Comparison of ENCODE assay signal across 23 cellular contexts in the genomic region with DNA sequence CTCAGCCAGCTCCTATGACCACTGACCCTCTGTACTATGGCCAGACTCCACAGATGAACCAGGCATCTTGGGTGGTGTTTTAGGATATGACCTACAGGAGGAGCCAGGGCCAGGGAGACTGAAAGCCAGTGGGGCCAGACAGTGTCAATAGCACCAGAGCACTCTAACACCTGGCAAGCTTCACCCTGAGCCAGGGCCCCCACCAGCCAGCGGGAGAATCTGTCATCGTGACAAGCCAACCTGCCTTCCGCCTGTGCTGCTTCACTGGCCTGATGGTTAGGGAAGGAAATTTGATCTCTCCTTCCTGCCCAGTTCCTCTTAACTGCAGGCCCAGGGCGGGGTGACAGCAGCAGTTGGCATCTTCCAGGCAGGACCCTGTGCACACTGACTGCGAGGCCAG.
A peak's percentile ranks its signal among the peaks of the same experiment; 100 is the strongest.
DNase-seq lines count a peak whose midpoint lies in the region; ATAC-seq and TF ChIP-seq lines count a peak whose summit lies in the region.
"Had no signal": no experiment of that assay in that cellular context is flagged by ENCODE, and none has a peak within 500 bp of the region (broad histone marks: within the 10 kb centered on the region; RNA-seq: fewer than 3 reads in every experiment).

No MANE protein-coding gene starts in this region.

- CTCF ChIA-PET in WTC11 (lab: Charles Lee) = interaction anchor here (0.7 to 1.5 kb wide), 2 partner anchors 65 to 131 kb away, joined by 3 read pairs; no protein-coding TSS in a partner anchor
- CTCF ChIA-PET in activated CD4-positive, alpha-beta memory T cell treated with anti-CD3 and anti-CD28 coated beads for 36 hours (lab: Charles Lee) = no interaction called here

- ATAC-seq in left cardiac atrium = peak; percentile 71 to 79
- ATAC-seq in Right ventricle myocardium inferior = no peak
- peak; percentile 63 for ATAC-seq in WTC11
- ATAC-seq: activated T-helper 17 cell treated with anti-CD3 and anti-CD28 coated beads, Interleukin-2, amount 50 U/mL, for 72 hours; natural killer cell treated with Interleukin-12 subunit alpha and Interleukin-12 subunit beta and Interleukin-15 and Interleukin-18, amount 100 ng/mL, for 72 hours; sciatic nerve had no signal

- H3K9me3 Mint-ChIP-seq in WTC11 = peaks cover 32% of the 10 kb centered on the region
- peaks cover 27% of the 10 kb centered on the region for H3K9me3 Mint-ChIP-seq in activated CD4-positive, alpha-beta memory T cell treated with anti-CD3 and anti-CD28 coated beads for 36 hours

- intact Hi-C loops in left cardiac atrium (cut with DNase I) = no loop called here
- intact Hi-C loops in Right ventricle myocardium inferior (cut with DNase I) = no loop called here
- intact Hi-C loops in activated CD4-positive, alpha-beta memory T cell treated with anti-CD3 and anti-CD28 coated beads for 36 hours (cut with micrococcal nuclease) = no loop called here

- no peak for TF ChIP-seq CTCF in WTC11 (IDR thresholded peaks at IDR 0.05)

- H3K27ac Mint-ChIP-seq in WTC11 = no peak overlapping the region
- H3K27ac Mint-ChIP-seq in activated CD4-positive, alpha-beta memory T cell treated with anti-CD3 and anti-CD28 coated beads for 36 hours = no peak overlapping the region
- H3K27ac Mint-ChIP-seq: activated CD4-positive, alpha-beta memory T cell treated with anti-CD3 and anti-CD28 coated beads, Interleukin-2, amount 10 ng/mL, durations not matched to agents 7 days and 5 days; activated T-helper 17 cell treated with anti-CD3 and anti-CD28 coated beads, Interleukin-2, amount 50 U/mL, for 72 hours; B cell; natural killer cell treated with Interleukin-12 subunit alpha and Interleukin-12 subunit beta and Interleukin-15 and Interleukin-18, amount 100 ng/mL, for 72 hours had no signal

- peaks cover 3% of the 10 kb centered on the region; the same call in 1 of the 2 replicates for H3K27me3 Mint-ChIP-seq in WTC11 (ENCODE audit: low read depth)
- no peaks in the 10 kb centered on the region for H3K27me3 Mint-ChIP-seq in activated CD4-positive, alpha-beta memory T cell treated with anti-CD3 and anti-CD28 coated beads for 36 hours
- H3K27me3 Mint-ChIP-seq: activated CD4-positive, alpha-beta memory T cell treated with anti-CD3 and anti-CD28 coated beads, Interleukin-2, amount 10 ng/mL, durations not matched to agents 7 days and 5 days; B cell had no signal

- H3K36me3 Mint-ChIP-seq in WTC11 = peaks cover 27% of the 10 kb centered on the region
- H3K36me3 Mint-ChIP-seq in activated CD4-positive, alpha-beta memory T cell treated with anti-CD3 and anti-CD28 coated beads for 36 hours = no peaks in the 10 kb centered on the region

- H3K4me3 Mint-ChIP-seq in WTC11 = no peak overlapping the region
- H3K4me3 Mint-ChIP-seq in activated CD4-positive, alpha-beta memory T cell treated with anti-CD3 and anti-CD28 coated beads for 36 hours = no peak overlapping the region
- H3K4me3 Mint-ChIP-seq: activated CD4-positive, alpha-beta memory T cell treated with anti-CD3 and anti-CD28 coated beads, Interleukin-2, amount 10 ng/mL, durations not matched to agents 7 days and 5 days; activated T-helper 17 cell treated with anti-CD3 and anti-CD28 coated beads, Interleukin-2, amount 50 U/mL, for 72 hours; B cell; natural killer cell treated with Interleukin-12 subunit alpha and Interleukin-12 subunit beta and Interleukin-15 and Interleukin-18, amount 100 ng/mL, for 72 hours had no signal

- DNase-seq in left cardiac atrium (no peak), Right ventricle myocardium inferior (ENCODE audit: missing footprints) (no peak), WTC11 (ENCODE audit: low spot score) (no peak), mesenteric fat pad (ENCODE audit: low spot score) (peak; percentile 86), NCI-H510A treated with DMSO at 0.1 percent for 48 hours (lab: John Stamatoyannopoulos, UW) (no peak), OCI-M2 (lab: John Stamatoyannopoulos, UW; ENCODE audit: unreplicated experiment) (no peak)
- no peak for DNase-seq in activated CD4-positive, CD25-positive, alpha-beta regulatory T cell treated with anti-CD3 and anti-CD28 coated beads, Interleukin-2, amount 50 U/mL, for 72 hours
- no peak for DNase-seq in activated CD4-positive, alpha-beta memory T cell treated with anti-CD3 and anti-CD28 coated beads for 36 hours
- DNase-seq: activated CD4-positive, alpha-beta memory T cell treated with anti-CD3 and anti-CD28 coated beads, Interleukin-2, amount 10 ng/mL, durations not matched to agents 7 days and 5 days; activated CD4-positive, CD25-positive, alpha-beta regulatory T cell; activated naive CD4-positive, alpha-beta T cell treated with anti-CD3 and anti-CD28 coated beads, Interleukin-2, amount 50 U/mL, for 16 hours; amniotic stem cell; brain microvascular endothelial cell; DMS79; glutamatergic neuron; MV-4-11; Peyer's patch; stimulated activated naive CD4-positive, alpha-beta T cell treated with Interleukin-2 at 50 U/mL for 16 hours; uterus had no signal

- POLR2A ChIA-PET in WTC11 (lab: Charles Lee) = no interaction called here
- POLR2A ChIA-PET in activated CD4-positive, alpha-beta memory T cell treated with anti-CD3 and anti-CD28 coated beads for 36 hours (lab: Charles Lee) = no interaction called here

- peaks cover 18% of the 10 kb centered on the region for H3K4me1 Mint-ChIP-seq in WTC11
- H3K4me1 Mint-ChIP-seq in activated CD4-positive, alpha-beta memory T cell treated with anti-CD3 and anti-CD28 coated beads for 36 hours (ENCODE audit: low read depth) = no peaks in the 10 kb centered on the region
- H3K4me1 Mint-ChIP-seq: activated CD4-positive, alpha-beta memory T cell treated with anti-CD3 and anti-CD28 coated beads, Interleukin-2, amount 10 ng/mL, durations not matched to agents 7 days and 5 days; activated T-helper 17 cell treated with anti-CD3 and anti-CD28 coated beads, Interleukin-2, amount 50 U/mL, for 72 hours; B cell had no signal

TF ChIP-seq in WTC11, 78 proteins besides CTCF, POLR2A, EP300 and RAD21 (continues in another document):
- TF ChIP-seq, protein P1, sequence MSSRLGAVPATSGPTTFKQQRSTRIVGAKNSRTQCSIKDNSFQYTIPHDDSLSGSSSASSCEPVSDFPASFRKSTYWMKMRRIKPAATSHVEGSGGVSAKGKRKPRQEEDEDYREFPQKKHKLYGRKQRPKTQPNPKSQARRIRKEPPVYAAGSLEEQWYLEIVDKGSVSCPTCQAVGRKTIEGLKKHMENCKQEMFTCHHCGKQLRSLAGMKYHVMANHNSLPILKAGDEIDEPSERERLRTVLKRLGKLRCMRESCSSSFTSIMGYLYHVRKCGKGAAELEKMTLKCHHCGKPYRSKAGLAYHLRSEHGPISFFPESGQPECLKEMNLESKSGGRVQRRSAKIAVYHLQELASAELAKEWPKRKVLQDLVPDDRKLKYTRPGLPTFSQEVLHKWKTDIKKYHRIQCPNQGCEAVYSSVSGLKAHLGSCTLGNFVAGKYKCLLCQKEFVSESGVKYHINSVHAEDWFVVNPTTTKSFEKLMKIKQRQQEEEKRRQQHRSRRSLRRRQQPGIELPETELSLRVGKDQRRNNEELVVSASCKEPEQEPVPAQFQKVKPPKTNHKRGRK (CRISPR knock-in tag; IDR thresholded peaks at IDR 0.05; ENCODE audit: borderline replicate concordance) = no peak
- TF ChIP-seq SMAD4 (CRISPR knock-in tag; IDR thresholded peaks at IDR 0.05) (no peak), ZNF121 (CRISPR knock-in tag; IDR thresholded peaks at IDR 0.05) (no peak), SP1 (CRISPR knock-in tag; conservative IDR thresholded peaks at IDR 0.05) (no peak), ZNF317 (CRISPR knock-in tag; IDR thresholded peaks at IDR 0.05; ENCODE audit: borderline replicate concordance, low read depth) (no peak), MYBL2 (CRISPR knock-in tag; IDR thresholded peaks at IDR 0.05) (no peak), RELA (CRISPR knock-in tag; IDR thresholded peaks at IDR 0.05; ENCODE audit: borderline replicate concordance) (no peak), ZNF232 (CRISPR knock-in tag; IDR thresholded peaks at IDR 0.05) (no peak)
- TF ChIP-seq, protein P2, sequence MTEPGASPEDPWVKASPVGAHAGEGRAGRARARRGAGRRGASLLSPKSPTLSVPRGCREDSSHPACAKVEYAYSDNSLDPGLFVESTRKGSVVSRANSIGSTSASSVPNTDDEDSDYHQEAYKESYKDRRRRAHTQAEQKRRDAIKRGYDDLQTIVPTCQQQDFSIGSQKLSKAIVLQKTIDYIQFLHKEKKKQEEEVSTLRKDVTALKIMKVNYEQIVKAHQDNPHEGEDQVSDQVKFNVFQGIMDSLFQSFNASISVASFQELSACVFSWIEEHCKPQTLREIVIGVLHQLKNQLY (CRISPR knock-in tag; IDR thresholded peaks at IDR 0.05) = no peak
- TF ChIP-seq, protein P3, sequence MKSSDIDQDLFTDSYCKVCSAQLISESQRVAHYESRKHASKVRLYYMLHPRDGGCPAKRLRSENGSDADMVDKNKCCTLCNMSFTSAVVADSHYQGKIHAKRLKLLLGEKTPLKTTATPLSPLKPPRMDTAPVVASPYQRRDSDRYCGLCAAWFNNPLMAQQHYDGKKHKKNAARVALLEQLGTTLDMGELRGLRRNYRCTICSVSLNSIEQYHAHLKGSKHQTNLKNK (CRISPR knock-in tag; IDR thresholded peaks at IDR 0.05) = no peak
- TF ChIP-seq, protein P4, sequence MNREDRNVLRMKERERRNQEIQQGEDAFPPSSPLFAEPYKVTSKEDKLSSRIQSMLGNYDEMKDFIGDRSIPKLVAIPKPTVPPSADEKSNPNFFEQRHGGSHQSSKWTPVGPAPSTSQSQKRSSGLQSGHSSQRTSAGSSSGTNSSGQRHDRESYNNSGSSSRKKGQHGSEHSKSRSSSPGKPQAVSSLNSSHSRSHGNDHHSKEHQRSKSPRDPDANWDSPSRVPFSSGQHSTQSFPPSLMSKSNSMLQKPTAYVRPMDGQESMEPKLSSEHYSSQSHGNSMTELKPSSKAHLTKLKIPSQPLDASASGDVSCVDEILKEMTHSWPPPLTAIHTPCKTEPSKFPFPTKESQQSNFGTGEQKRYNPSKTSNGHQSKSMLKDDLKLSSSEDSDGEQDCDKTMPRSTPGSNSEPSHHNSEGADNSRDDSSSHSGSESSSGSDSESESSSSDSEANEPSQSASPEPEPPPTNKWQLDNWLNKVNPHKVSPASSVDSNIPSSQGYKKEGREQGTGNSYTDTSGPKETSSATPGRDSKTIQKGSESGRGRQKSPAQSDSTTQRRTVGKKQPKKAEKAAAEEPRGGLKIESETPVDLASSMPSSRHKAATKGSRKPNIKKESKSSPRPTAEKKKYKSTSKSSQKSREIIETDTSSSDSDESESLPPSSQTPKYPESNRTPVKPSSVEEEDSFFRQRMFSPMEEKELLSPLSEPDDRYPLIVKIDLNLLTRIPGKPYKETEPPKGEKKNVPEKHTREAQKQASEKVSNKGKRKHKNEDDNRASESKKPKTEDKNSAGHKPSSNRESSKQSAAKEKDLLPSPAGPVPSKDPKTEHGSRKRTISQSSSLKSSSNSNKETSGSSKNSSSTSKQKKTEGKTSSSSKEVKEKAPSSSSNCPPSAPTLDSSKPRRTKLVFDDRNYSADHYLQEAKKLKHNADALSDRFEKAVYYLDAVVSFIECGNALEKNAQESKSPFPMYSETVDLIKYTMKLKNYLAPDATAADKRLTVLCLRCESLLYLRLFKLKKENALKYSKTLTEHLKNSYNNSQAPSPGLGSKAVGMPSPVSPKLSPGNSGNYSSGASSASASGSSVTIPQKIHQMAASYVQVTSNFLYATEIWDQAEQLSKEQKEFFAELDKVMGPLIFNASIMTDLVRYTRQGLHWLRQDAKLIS (CRISPR knock-in tag; IDR thresholded peaks at IDR 0.05; ENCODE audit: borderline replicate concordance) = no peak
